ENCODE assay signal across 16 cellular contexts in genomic region chr1:203051841-203052324, GRCh38.
DNase-seq lines count a peak whose midpoint lies in the region; ATAC-seq and TF ChIP-seq lines count a peak whose summit lies in the region.
"Had no signal": no experiment of that assay in that cellular context is flagged by ENCODE, and none has a peak within 500 bp of the region (broad histone marks: within the 10 kb centered on the region; RNA-seq: fewer than 3 reads in every experiment).

No MANE protein-coding gene starts in this region.

- H3K27ac Mint-ChIP-seq in nephron progenitor cell = peak overlapping the region; percentile 90
- H3K27ac Mint-ChIP-seq: activated B cell treated with CpG ODN at 0.5 μM for 24 hours; B cell; stimulated activated naive B cell treated with anti-CD40 and anti-IgM and Interleukin-4, amounts not matched to agents 10 μg/mL and 1 μg/mL and 100 μg/mL, for 72 hours had no signal

- H3K4me3 Mint-ChIP-seq in nephron progenitor cell = peak overlapping the region; percentile 6
- H3K4me3 Mint-ChIP-seq: activated B cell treated with CpG ODN at 0.5 μM for 24 hours; B cell; stimulated activated naive B cell treated with anti-CD40 and anti-IgM and Interleukin-4, amounts not matched to agents 10 μg/mL and 1 μg/mL and 100 μg/mL, for 72 hours had no signal

- peak; percentile 88 for DNase-seq in DMS 273 (lab: John Stamatoyannopoulos, UW; ENCODE audit: unreplicated experiment)
- DNase-seq in NCI-H1105 treated with DMSO at 0.1 percent for 48 hours (lab: John Stamatoyannopoulos, UW) = peak; percentile 92
- DNase-seq in NCI-H69 (lab: John Stamatoyannopoulos, UW) = peak; percentile 89
- DNase-seq in nephron progenitor cell = no peak
- no peak for DNase-seq in islet precursor cell
- DNase-seq in RPMI8226 = no peak
- DNase-seq in stimulated activated CD4-positive, alpha-beta T cell treated with anti-CD3 and anti-CD28 coated beads, Interleukin-2, amount 100 ng/mL, for 48 hours = no peak
- DNase-seq: activated B cell treated with CpG ODN at 0.5 μM for 24 hours; erythroblast; HCEC 1CT; IMR-90; nucleus accumbens; stimulated activated naive B cell treated with anti-CD40 and anti-IgM and Interleukin-4, amounts not matched to agents 10 μg/mL and 1 μg/mL and 100 μg/mL, for 72 hours; upper lobe of left lung had no signal

- no peak for ATAC-seq in HG02970 (IDR thresholded peaks at IDR 0.05; ENCODE audit: low FRiP score, unreplicated experiment)

- peaks cover 62% of the 10 kb centered on the region for H3K4me1 Mint-ChIP-seq in nephron progenitor cell
- H3K4me1 Mint-ChIP-seq: activated B cell treated with CpG ODN at 0.5 μM for 24 hours, B cell had no signal

- no peaks in the 10 kb centered on the region for H3K9me3 Mint-ChIP-seq in nephron progenitor cell
- H3K9me3 Mint-ChIP-seq: activated B cell treated with CpG ODN at 0.5 μM for 24 hours; stimulated activated naive B cell treated with anti-CD40 and anti-IgM and Interleukin-4, amounts not matched to agents 10 μg/mL and 1 μg/mL and 100 μg/mL, for 72 hours had no signal

- H3K27me3 Mint-ChIP-seq in nephron progenitor cell (ENCODE audit: low read depth, poor library complexity) = no peaks in the 10 kb centered on the region

- TF ChIP-seq CTCF in nephron progenitor cell (IDR thresholded peaks at IDR 0.05) = no peak

- H3K36me3 Mint-ChIP-seq in nephron progenitor cell (ENCODE audit: low read depth) = peaks cover 51% of the 10 kb centered on the region
- H3K36me3 Mint-ChIP-seq: stimulated activated naive B cell treated with anti-CD40 and anti-IgM and Interleukin-4, amounts not matched to agents 10 μg/mL and 1 μg/mL and 100 μg/mL, for 72 hours had no signal

Comparison
In these comparisons a context has a peak if more than half of its experiments do, and no peak if none do; other contexts are left out.
1. DNase-seq: peak in DMS 273 (single experiment), NCI-H1105 treated with DMSO at 0.1 percent for 48 hours (single experiment) and NCI-H69 (single experiment); none in nephron progenitor cell (single experiment), islet precursor cell (single experiment), RPMI8226 (single experiment) and stimulated activated CD4-positive, alpha-beta T cell treated with anti-CD3 and anti-CD28 coated beads, Interleukin-2, amount 100 ng/mL, for 48 hours (0 of 2).